ENCODE assay signal across 8 cellular contexts in the genomic region with DNA sequence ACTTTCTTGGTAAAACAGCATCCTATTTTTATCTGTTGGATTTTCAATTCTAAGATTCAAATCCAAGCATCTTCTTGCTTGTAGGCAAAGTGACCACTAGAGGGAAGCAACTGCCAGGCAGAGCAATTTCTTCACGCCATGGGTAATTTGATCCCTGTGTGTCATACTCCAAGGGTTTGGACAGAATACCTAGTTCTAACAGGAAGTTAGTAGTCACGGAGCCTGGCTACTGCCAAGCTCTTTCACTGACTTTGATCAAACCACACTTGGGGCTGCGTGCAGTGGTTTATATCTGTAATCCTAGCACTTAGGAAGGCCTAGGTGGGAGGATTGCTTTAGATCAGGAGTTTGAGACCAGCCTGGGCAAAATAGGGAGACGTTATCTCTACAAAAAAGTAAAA.
DNase-seq lines count a peak whose midpoint lies in the region; ATAC-seq and TF ChIP-seq lines count a peak whose summit lies in the region.

No MANE protein-coding gene starts in this region.

- no peak overlapping the region for H3K27ac ChIP-seq in HUES64 (ENCODE audit: low read depth, low read length)
- H3K27ac ChIP-seq in stomach: peak overlapping the region in 4 of 5 donors; percentile 67 to 75 (median 70)

- H3K36me3 Mint-ChIP-seq in brain (no peaks in the 10 kb centered on the region), glutamatergic neuron (ENCODE audit: unreplicated experiment) (no peaks in the 10 kb centered on the region)

- H3K4me3 ChIP-seq in HUES64 (ENCODE audit: low read length): peak overlapping the region; percentile 6; the same call in 1 of the 2 replicates
- H3K4me3 ChIP-seq in stomach: no peak overlapping the region

- 0 out of 2 replicates have a peak, but pooled peaks cover 3% of the 10 kb centered on the region for H3K9me3 ChIP-seq in HUES64 (ENCODE audit: insufficient read depth, low read depth, low read length)
- peaks cover 0 to 5% (median 0%) of the 10 kb centered on the region in 4 donors for H3K9me3 ChIP-seq in stomach

- H3K9ac ChIP-seq in HUES64 (ENCODE audit: low read depth, low read length): 0 out of 2 replicates have a peak overlapping the region, but pooled peaks have one; percentile 7

- H3K27me3 ChIP-seq in HUES64 (ENCODE audit: insufficient read depth, low read length) (no peaks in the 10 kb centered on the region), stomach (peaks cover 0 to 16% (median 0%) of the 10 kb centered on the region in 3 donors)

- intact Hi-C loops in stomach (cut with DNase I; ENCODE audit: low total_unique reads): loop anchor here (10.0 kb wide), 1 partner anchor 1053 kb away; no protein-coding TSS in a partner anchor

- H3K36me3 ChIP-seq in HUES64 (ENCODE audit: insufficient read depth, low read length): no peaks in the 10 kb centered on the region
- H3K36me3 ChIP-seq in stomach: no peaks in the 10 kb centered on the region

- 21% methylated on average over 4 of the region's 4 CpGs for WGBS in HUES64
- 3 to 31% (median 7%) methylated on average over 4 of the region's 4 CpGs for WGBS in stomach, 5 donors

- H3K4me1 Mint-ChIP-seq in brain (peaks cover 36% of the 10 kb centered on the region), glutamatergic neuron (ENCODE audit: low read depth, unreplicated experiment) (peaks cover 8% of the 10 kb centered on the region)

- H3K4me3 Mint-ChIP-seq in brain: peak overlapping the region in 2 of 5 experiments; percentile 28 to 38
- no peak overlapping the region for H3K4me3 Mint-ChIP-seq in glutamatergic neuron (ENCODE audit: unreplicated experiment)

- H3K27me3 Mint-ChIP-seq in brain (peaks cover 12% of the 10 kb centered on the region), glutamatergic neuron (ENCODE audit: unreplicated experiment) (no peaks in the 10 kb centered on the region)

- peak overlapping the region in 3 of 5 experiments; percentile 78 to 87 (median 84) for H3K27ac Mint-ChIP-seq in brain
- no peak overlapping the region for H3K27ac Mint-ChIP-seq in glutamatergic neuron (ENCODE audit: unreplicated experiment)

- TF ChIP-seq CTCF in brain (conservative IDR thresholded peaks at IDR 0.05): peak; percentile 77 to 81
- TF ChIP-seq CTCF in stomach (IDR thresholded peaks at IDR 0.05): peak in 5 of 7 experiments; percentile 38 to 83 (median 54)
- TF ChIP-seq CTCF in glutamatergic neuron (IDR thresholded peaks at IDR 0.05; ENCODE audit: partially characterized antibody, unreplicated experiment): no peak

- no peak for ATAC-seq in GM21717 (IDR thresholded peaks at IDR 0.05; ENCODE audit: unreplicated experiment)

- DNase-seq in GM04503 (ENCODE audit: low read depth) (peak; percentile 96), NCI-H748 treated with DMSO at 0.1 percent for 48 hours (lab: John Stamatoyannopoulos, UW) (peak; percentile 87), iPS-NIHi7 (ENCODE audit: extremely low spot score) (peak; percentile 70), stomach (peak; percentile 75), glutamatergic neuron (no peak)

- H3K9me3 Mint-ChIP-seq in brain: peaks cover 0 to 8% (median 0%) of the 10 kb centered on the region in 5 experiments
- H3K9me3 Mint-ChIP-seq in glutamatergic neuron (ENCODE audit: unreplicated experiment): no peaks in the 10 kb centered on the region

- TF ChIP-seq EP300 in stomach (IDR thresholded peaks at IDR 0.05): no peak

- TF ChIP-seq POLR2A in stomach (IDR thresholded peaks at IDR 0.05): no peak

- H3K4me1 ChIP-seq in HUES64 (ENCODE audit: insufficient read depth, low read length): peaks cover 16% of the 10 kb centered on the region
- H3K4me1 ChIP-seq in stomach: peaks cover 0 to 13% (median 6%) of the 10 kb centered on the region in 4 donors
